18 cellular contexts compared by ENCODE assay signal in genomic region chr20:1918766-1919165, GRCh38.
"Had no signal": no experiment of that assay in that cellular context is flagged by ENCODE, and none has a peak within 500 bp of the region (broad histone marks: within the 10 kb centered on the region; RNA-seq: fewer than 3 reads in every experiment).

No MANE protein-coding gene starts in this region.

- ATAC-seq: activated T-helper 17 cell treated with anti-CD3 and anti-CD28 coated beads, Interleukin-2, amount 50 U/mL, for 72 hours; naive thymus-derived CD8-positive, alpha-beta T cell had no signal

- H3K27me3 ChIP-seq: adrenal gland, breast epithelium, neural progenitor cell, upper lobe of left lung had no signal

- DNase-seq: activated CD4-positive, alpha-beta T cell treated with anti-CD3 and anti-CD28 coated beads for 1 hour; activated CD4-positive, alpha-beta T cell treated with anti-CD3 and anti-CD28 coated beads, Interleukin-2, amount 50 U/mL, for 1 hour; activated naive CD4-positive, alpha-beta T cell; activated T-cell treated with anti-CD3 and anti-CD28 coated beads, Interleukin-2, amount 50 U/mL, for 24 hours; adrenal gland; effector CD8-positive, alpha-beta T cell; erythroblast; foreskin melanocyte; hippocampal formation; stimulated activated CD4-positive, alpha-beta T cell treated with anti-CD3 and anti-CD28 coated beads, Interleukin-4, amount 100 ng/mL, for 1 hour; stimulated activated naive CD4-positive, alpha-beta T cell; T-helper 1 cell; upper lobe of left lung had no signal

- H3K4me3 ChIP-seq: adrenal gland, breast epithelium, lung, neural progenitor cell, upper lobe of left lung had no signal

- H3K36me3 ChIP-seq: neural progenitor cell had no signal

- H3K9me3 ChIP-seq: adrenal gland, breast epithelium, upper lobe of left lung had no signal

- H3K4me1 ChIP-seq: adrenal gland, breast epithelium, upper lobe of left lung had no signal

- H3K27ac ChIP-seq: adrenal gland, breast epithelium, neural progenitor cell, upper lobe of left lung had no signal
